ENCODE assay signal across 9 cellular contexts in the genomic region with DNA sequence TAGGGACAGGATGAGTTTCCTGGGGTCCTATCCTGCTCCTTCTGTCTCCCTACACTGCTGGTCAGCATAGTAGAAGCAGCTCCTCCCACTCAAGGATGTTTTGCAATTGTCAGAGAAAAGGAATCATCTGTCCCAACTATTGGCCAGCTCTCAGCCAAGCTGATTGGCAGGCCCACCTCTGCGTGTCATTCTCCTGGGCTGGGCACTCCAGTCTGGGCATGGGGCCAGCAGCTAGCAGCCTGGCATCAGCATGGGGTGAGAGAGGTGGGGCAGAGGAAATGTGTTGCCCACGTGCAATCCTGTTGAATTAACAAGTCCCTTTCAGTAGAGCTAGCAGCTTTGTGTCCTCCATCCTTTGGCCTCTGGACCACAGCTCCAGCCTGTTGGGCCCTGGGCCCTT. TPM values are rescaled to one million over a fixed set of nuclear protein-coding genes. Genes with fewer than 3 reads are reported as not detected.
DNase-seq lines count a peak whose midpoint lies in the region; ATAC-seq and TF ChIP-seq lines count a peak whose summit lies in the region.
"Had no signal": no experiment of that assay in that cellular context is flagged by ENCODE, and none has a peak within 500 bp of the region (broad histone marks: within the 10 kb centered on the region; RNA-seq: fewer than 3 reads in every experiment).

No MANE protein-coding gene starts in this region.

- no peak for TF ChIP-seq CTCF in ovary (IDR thresholded peaks at IDR 0.05)

- H3K36me3 ChIP-seq in ovary: no peaks in the 10 kb centered on the region

- H3K4me1 ChIP-seq in ovary (ENCODE audit: insufficient read depth): no peaks in the 10 kb centered on the region

- WGBS in ovary, 3 donors: 31 to 42% (median 35%) methylated on average over 2 of the region's 2 CpGs

- H3K27ac ChIP-seq in ovary: no peak overlapping the region

- ATAC-seq in left lobe of liver (peak; percentile 70), HG02981 (IDR thresholded peaks at IDR 0.05; ENCODE audit: unreplicated experiment) (no peak), GM18502 (IDR thresholded peaks at IDR 0.05; ENCODE audit: poor library complexity, unreplicated experiment) (no peak)

- intact Hi-C loops in ovary (cut with DNase I): no loop called here

- no peak for TF ChIP-seq EP300 in ovary (IDR thresholded peaks at IDR 0.05)

- H3K27me3 ChIP-seq in ovary: no peaks in the 10 kb centered on the region

- H3K9me3 ChIP-seq in ovary: no peaks in the 10 kb centered on the region

- H3K4me3 ChIP-seq in ovary: no peak overlapping the region

- no peak for TF ChIP-seq POLR2A in ovary (IDR thresholded peaks at IDR 0.05)

- DNase-seq in COLO829 (ENCODE audit: low spot score) (peak; percentile 61), NCI-H187 (lab: John Stamatoyannopoulos, UW) (peak; percentile 47 to 49), anterior cingulate cortex (lab: John Stamatoyannopoulos, UW) (peak in 36 of 58 donors; percentile 2 to 68 (median 22)), left lobe of liver (ENCODE audit: low spot score) (peak; percentile 53), ovary (no peak), NK-92 (lab: John Stamatoyannopoulos, UW; ENCODE audit: unreplicated experiment) (no peak)

RNA-seq across cellular contexts. Expression of gene ANKK1, which starts 14.1 kb away (rescaled TPM):
- 0.08 TPM for total RNA-seq in left lobe of liver
- 1 to 10 TPM in 2 of 7 donors, under 1 TPM in 5; 0.35 to 2.4 (median 0.63) TPM for total RNA-seq in ovary
- polyA plus RNA-seq in ovary: under 1 TPM in 1 of 2 donors, not detected in 1; 0.34 TPM
- total RNA-seq: skeletal muscle tissue had no signal

Comparison
In these comparisons a context has a peak if more than half of its experiments do, and no peak if none do; other contexts are left out.
1. DNase-seq: peak in COLO829 (single experiment), NCI-H187 (2 of 2), anterior cingulate cortex (36 of 58) and left lobe of liver (single experiment); none in ovary (0 of 5) and NK-92 (single experiment).